In genomic region chr6:4941782-4942672, GRCh38 we compare ENCODE assay signal across 8 cellular contexts.
DNase-seq lines count a peak whose midpoint lies in the region; ATAC-seq and TF ChIP-seq lines count a peak whose summit lies in the region.

No MANE protein-coding gene starts in this region.

- no TSS peak for BruUV-seq in Caco-2 (replicated peaks; lab: Mats Ljungman, UMichigan)

- no peak overlapping the region for H3K4me3 Mint-ChIP-seq in Caco-2 (ENCODE audit: unreplicated experiment)
- no peak overlapping the region for H3K4me3 Mint-ChIP-seq in activated CD4-positive, alpha-beta T cell treated with anti-CD3 and anti-CD28 coated beads, Interleukin-2, amount 10 ng/mL, durations not matched to agents 7 days and 5 days

- intact Hi-C loops in Caco-2 (cut with micrococcal nuclease; ENCODE audit: unreplicated experiment), result no loop called here
- intact Hi-C loops in esophagus squamous epithelium (cut with DNase I), result no loop called here
- intact Hi-C loops in psoas muscle (cut with DNase I), result no loop called here

- CTCF ChIA-PET in Caco-2 (lab: Charles Lee), result no interaction called here
- CTCF ChIA-PET in activated CD4-positive, alpha-beta T cell treated with anti-CD3 and anti-CD28 coated beads, Interleukin-2, amount 10 ng/mL, durations not matched to agents 7 days and 5 days (lab: Charles Lee), result interaction anchor here (0.6 to 1.4 kb wide), 6 partner anchors 9 to 61 kb away, joined by 3 to 7 read pairs (median 3); no protein-coding TSS in a partner anchor

- peaks cover 12% of the 10 kb centered on the region for H3K4me1 ChIP-seq in Caco-2
- H3K4me1 ChIP-seq in esophagus squamous epithelium, result peaks cover 13 to 27% (median 15%) of the 10 kb centered on the region in 3 donors
- H3K4me1 ChIP-seq in psoas muscle, result peaks cover 21% of the 10 kb centered on the region

- peaks cover 14% of the 10 kb centered on the region for H3K4me1 Mint-ChIP-seq in Caco-2 (ENCODE audit: low read depth, unreplicated experiment)
- peaks cover 29% of the 10 kb centered on the region for H3K4me1 Mint-ChIP-seq in activated CD4-positive, alpha-beta T cell treated with anti-CD3 and anti-CD28 coated beads, Interleukin-2, amount 10 ng/mL, durations not matched to agents 7 days and 5 days

- H3K27me3 Mint-ChIP-seq in Caco-2 (ENCODE audit: insufficient read depth, unreplicated experiment), result no peaks in the 10 kb centered on the region
- no peaks in the 10 kb centered on the region for H3K27me3 Mint-ChIP-seq in activated CD4-positive, alpha-beta T cell treated with anti-CD3 and anti-CD28 coated beads, Interleukin-2, amount 10 ng/mL, durations not matched to agents 7 days and 5 days

- H3K36me3 ChIP-seq in Caco-2 (ENCODE audit: control insufficient read depth, insufficient read depth, low read length) (peaks cover 1% of the 10 kb centered on the region), esophagus squamous epithelium (peaks cover 0 to 60% (median 6%) of the 10 kb centered on the region in 3 donors), psoas muscle (ENCODE audit: insufficient read depth in 1 of 2, low read depth in 1 of 2) (peaks cover 0 to 8% of the 10 kb centered on the region in 2 donors)

- peaks cover 33% of the 10 kb centered on the region for H3K36me3 Mint-ChIP-seq in Caco-2 (ENCODE audit: insufficient read depth, unreplicated experiment)
- peaks cover 3% of the 10 kb centered on the region for H3K36me3 Mint-ChIP-seq in activated CD4-positive, alpha-beta T cell treated with anti-CD3 and anti-CD28 coated beads, Interleukin-2, amount 10 ng/mL, durations not matched to agents 7 days and 5 days (ENCODE audit: low read depth)

- no peak for TF ChIP-seq POLR2A in esophagus squamous epithelium (IDR thresholded peaks at IDR 0.05)

- no peak for TF ChIP-seq CTCF in Caco-2 (IDR thresholded peaks at IDR 0.05; ENCODE audit: insufficient read depth in 1 of 2, low read depth in 1 of 2, low read length in 1 of 2, severe bottlenecking in 1 of 2, unreplicated experiment in 1 of 2)
- no peak for TF ChIP-seq CTCF in esophagus squamous epithelium (IDR thresholded peaks at IDR 0.05)
- no peak for TF ChIP-seq CTCF in psoas muscle (IDR thresholded peaks at IDR 0.05)

- H3K4me3 ChIP-seq in Caco-2 (ENCODE audit: low read depth, low read length), result no peak overlapping the region
- H3K4me3 ChIP-seq in esophagus squamous epithelium, result no peak overlapping the region
- H3K4me3 ChIP-seq in psoas muscle, result no peak overlapping the region

- DNase-seq in Caco-2 (peak in 1 of 2 experiments; percentile 10), Kasumi-1 (lab: John Stamatoyannopoulos, UW) (peak; percentile 77 to 79), esophagus squamous epithelium (lab: John Stamatoyannopoulos, UW) (no peak), psoas muscle (peak in 1 of 2 donors; percentile 46), NCI-H526 treated with DMSO at 0.1 percent for 48 hours (lab: John Stamatoyannopoulos, UW) (no peak)
- DNase-seq in activated CD4-positive, alpha-beta T cell treated with anti-CD3 and anti-CD28 coated beads, Interleukin-2, amount 10 ng/mL, durations not matched to agents 7 days and 5 days, result no peak

- WGBS in esophagus squamous epithelium, 2 donors, result 16 to 27% methylated on average over 6 of the region's 6 CpGs
- WGBS in psoas muscle, 3 donors, result 28 to 31% (median 29%) methylated on average over 6 of the region's 6 CpGs

- POLR2A ChIA-PET in Caco-2 (lab: Charles Lee), result interaction anchor here (0.7 kb wide), 1 partner anchor 62 kb away, joined by 3 read pairs; no protein-coding TSS in a partner anchor
- POLR2A ChIA-PET in activated CD4-positive, alpha-beta T cell treated with anti-CD3 and anti-CD28 coated beads, Interleukin-2, amount 10 ng/mL, durations not matched to agents 7 days and 5 days (lab: Charles Lee), result no interaction called here

- ATAC-seq in GM21447 (IDR thresholded peaks at IDR 0.05; ENCODE audit: unreplicated experiment) (peak; percentile 58), psoas muscle (peak; percentile 92 to 96 (median 94)), GM21360 (IDR thresholded peaks at IDR 0.05; ENCODE audit: unreplicated experiment) (no peak)

- no peaks in the 10 kb centered on the region for H3K9me3 Mint-ChIP-seq in Caco-2 (ENCODE audit: unreplicated experiment)
- no peaks in the 10 kb centered on the region for H3K9me3 Mint-ChIP-seq in activated CD4-positive, alpha-beta T cell treated with anti-CD3 and anti-CD28 coated beads, Interleukin-2, amount 10 ng/mL, durations not matched to agents 7 days and 5 days

- H3K27ac ChIP-seq in esophagus squamous epithelium (peak overlapping the region in 3 of 4 donors; percentile 36 to 50 (median 40)), psoas muscle (peak overlapping the region; percentile 64)

- H3K9me3 ChIP-seq in Caco-2 (no peaks in the 10 kb centered on the region), esophagus squamous epithelium (no peaks in the 10 kb centered on the region), psoas muscle (no peaks in the 10 kb centered on the region)

- H3K27ac Mint-ChIP-seq in Caco-2 (ENCODE audit: unreplicated experiment), result peak overlapping the region; percentile 78
- peak overlapping the region; percentile 42 for H3K27ac Mint-ChIP-seq in activated CD4-positive, alpha-beta T cell treated with anti-CD3 and anti-CD28 coated beads, Interleukin-2, amount 10 ng/mL, durations not matched to agents 7 days and 5 days

- H3K27me3 ChIP-seq in Caco-2 (replicated peaks; ENCODE audit: control insufficient read depth, insufficient read depth, low read length) (no peaks in the 10 kb centered on the region), esophagus squamous epithelium (no peaks in the 10 kb centered on the region), psoas muscle (ENCODE audit: insufficient read depth in 3 of 3, low read length in 2 of 3) (no peaks in the 10 kb centered on the region)

Comparison
In these comparisons a context has a peak if more than half of its experiments do, and no peak if none do; other contexts are left out.
1. DNase-seq: peak in Kasumi-1 (2 of 2); none in activated CD4-positive, alpha-beta T cell treated with anti-CD3 and anti-CD28 coated beads, Interleukin-2, amount 10 ng/mL, durations not matched to agents 7 days and 5 days (single experiment), esophagus squamous epithelium (single experiment) and NCI-H526 treated with DMSO at 0.1 percent for 48 hours (single experiment).